ENCODE assay signal across 22 cellular contexts in genomic region chr18:8788503-8789429, GRCh38.
DNase-seq lines count a peak whose midpoint lies in the region; ATAC-seq and TF ChIP-seq lines count a peak whose summit lies in the region.
"Had no signal": no experiment of that assay in that cellular context is flagged by ENCODE, and none has a peak within 500 bp of the region (broad histone marks: within the 10 kb centered on the region; RNA-seq: fewer than 3 reads in every experiment).

No MANE protein-coding gene starts in this region.

- H3K79me2 ChIP-seq in fibroblast of lung (ENCODE audit: control insufficient read depth, insufficient read depth, low read length): no peaks in the 10 kb centered on the region
- no peaks in the 10 kb centered on the region for H3K79me2 ChIP-seq in osteoblast (ENCODE audit: insufficient read depth, low read length)
- H3K79me2 ChIP-seq: parathyroid adenoma had no signal

- TF ChIP-seq CTCF in fibroblast of lung (conservative IDR thresholded peaks at IDR 0.05 in 1 of 2, IDR thresholded peaks at IDR 0.05 in 1 of 2; ENCODE audit: low read depth in 1 of 2, low read length in 2 of 2): no peak
- TF ChIP-seq CTCF in osteoblast (IDR thresholded peaks at IDR 0.05; ENCODE audit: extremely low read depth, low read depth, low read length): no peak

- H3K9me3 Mint-ChIP-seq in CD8-positive, alpha-beta memory T cell: no peaks in the 10 kb centered on the region
- H3K9me3 Mint-ChIP-seq: activated naive CD4-positive, alpha-beta T cell treated with anti-CD3 and anti-CD28 coated beads, Interleukin-2, amount 50 U/mL, for 24 hours; activated T-helper 1 cell treated with anti-CD3 and anti-CD28 coated beads, Interleukin-12 subunit alpha, Interleukin-12 subunit beta, Interleukin-2, Interleukin-4 antibody, amounts not matched to agents 30 ng/mL and 10 ng/mL and 1 ng/mL, durations not matched to agents 14 hours and 24 hours and 36 hours; dendritic cell treated with granulocyte-macrophage colony-stimulating factor and Interleukin-4, amounts not matched to agents 40 ng/mL and 50 ng/mL, for 4 days; naive B cell; stimulated activated naive B cell treated with anti-CD40 and anti-IgM and Interleukin-4, amounts not matched to agents 10 μg/mL and 1 μg/mL and 100 μg/mL, for 72 hours had no signal

- H3K4me3 ChIP-seq in fibroblast of lung (replicated peaks in 1 of 4; ENCODE audit: control extremely low read depth in 1 of 4, insufficient read depth in 1 of 4, low read depth in 3 of 4, low read length in 4 of 4) (no peak overlapping the region), osteoblast (ENCODE audit: insufficient read depth, low read length) (no peak overlapping the region)
- no peak overlapping the region for H3K4me3 ChIP-seq in CD8-positive, alpha-beta memory T cell (ENCODE audit: low read length)
- H3K4me3 ChIP-seq: tibial nerve had no signal

- no peak overlapping the region for H3K27ac ChIP-seq in fibroblast of lung (ENCODE audit: insufficient read depth, low read length)
- H3K27ac ChIP-seq in osteoblast (ENCODE audit: low read depth, low read length): no peak overlapping the region
- H3K27ac ChIP-seq in CD8-positive, alpha-beta memory T cell (ENCODE audit: low read depth, low read length): no peak overlapping the region
- H3K27ac ChIP-seq: 22Rv1, HL-60, parathyroid adenoma, tibial nerve had no signal

- CTCF ChIA-PET in CD8-positive, alpha-beta memory T cell (lab: Charles Lee): no interaction called here

- POLR2A ChIA-PET in CD8-positive, alpha-beta memory T cell (lab: Charles Lee): no interaction called here

- H3K9ac ChIP-seq in fibroblast of lung (ENCODE audit: insufficient read depth, low read length): no peak overlapping the region
- H3K9ac ChIP-seq: parathyroid adenoma had no signal

- peaks cover under 1% of the 10 kb centered on the region for H3K4me1 ChIP-seq in fibroblast of lung (ENCODE audit: control insufficient read depth, extremely low read depth, insufficient read depth, low read length)
- H3K4me1 ChIP-seq in osteoblast (ENCODE audit: insufficient read depth, low read length): peaks cover 3% of the 10 kb centered on the region
- H3K4me1 ChIP-seq in CD8-positive, alpha-beta memory T cell (ENCODE audit: insufficient read depth, low read length): no peaks in the 10 kb centered on the region
- H3K4me1 ChIP-seq: parathyroid adenoma had no signal

- H4K20me1 ChIP-seq in fibroblast of lung (ENCODE audit: control insufficient read depth, extremely low read depth, insufficient read depth, low read length): no peaks in the 10 kb centered on the region
- no peaks in the 10 kb centered on the region for H4K20me1 ChIP-seq in osteoblast (ENCODE audit: insufficient read depth, low read length)

- H3K27me3 ChIP-seq in fibroblast of lung (ENCODE audit: control insufficient read depth, insufficient read depth, low read length) (no peaks in the 10 kb centered on the region), osteoblast (ENCODE audit: insufficient read depth, low read length) (no peaks in the 10 kb centered on the region)
- H3K27me3 ChIP-seq in CD8-positive, alpha-beta memory T cell (ENCODE audit: insufficient read depth, low read length, poor library complexity, severe bottlenecking): no peaks in the 10 kb centered on the region
- H3K27me3 ChIP-seq: tibial nerve had no signal

- H3K27me3 Mint-ChIP-seq in CD8-positive, alpha-beta memory T cell: peaks cover 10 to 18% of the 10 kb centered on the region in 2 donors
- H3K27me3 Mint-ChIP-seq: B cell; stimulated activated naive B cell treated with anti-CD40 and anti-IgM and Interleukin-4, amounts not matched to agents 10 μg/mL and 1 μg/mL and 100 μg/mL, for 72 hours had no signal

- H3K4me2 ChIP-seq in fibroblast of lung (ENCODE audit: extremely low read depth, insufficient read depth, low read length) (no peak overlapping the region), osteoblast (ENCODE audit: insufficient read depth, low read length) (no peak overlapping the region)

- H3K36me3 Mint-ChIP-seq in CD8-positive, alpha-beta memory T cell: no peaks in the 10 kb centered on the region
- H3K36me3 Mint-ChIP-seq: activated naive CD4-positive, alpha-beta T cell treated with anti-CD3 and anti-CD28 coated beads, Interleukin-2, amount 50 U/mL, for 24 hours had no signal

- H3K36me3 ChIP-seq in fibroblast of lung (ENCODE audit: control insufficient read depth, insufficient read depth, low read length) (peaks cover 23% of the 10 kb centered on the region), osteoblast (ENCODE audit: insufficient read depth, low read length) (peaks cover 61% of the 10 kb centered on the region)
- H3K36me3 ChIP-seq in CD8-positive, alpha-beta memory T cell (ENCODE audit: insufficient read depth, low read length): no peaks in the 10 kb centered on the region

- H3K4me3 Mint-ChIP-seq in CD8-positive, alpha-beta memory T cell: no peak overlapping the region
- H3K4me3 Mint-ChIP-seq: activated naive CD4-positive, alpha-beta T cell treated with anti-CD3 and anti-CD28 coated beads, Interleukin-2, amount 50 U/mL, for 24 hours; activated T-helper 1 cell treated with anti-CD3 and anti-CD28 coated beads, Interleukin-12 subunit alpha, Interleukin-12 subunit beta, Interleukin-2, Interleukin-4 antibody, amounts not matched to agents 30 ng/mL and 10 ng/mL and 1 ng/mL, durations not matched to agents 14 hours and 24 hours and 36 hours; B cell; dendritic cell treated with granulocyte-macrophage colony-stimulating factor and Interleukin-4, amounts not matched to agents 40 ng/mL and 50 ng/mL, for 4 days; stimulated activated naive B cell treated with anti-CD40 and anti-IgM and Interleukin-4, amounts not matched to agents 10 μg/mL and 1 μg/mL and 100 μg/mL, for 72 hours had no signal

- H3K27ac Mint-ChIP-seq in CD8-positive, alpha-beta memory T cell: no peak overlapping the region
- H3K27ac Mint-ChIP-seq: activated naive CD4-positive, alpha-beta T cell treated with anti-CD3 and anti-CD28 coated beads, Interleukin-2, amount 50 U/mL, for 24 hours; activated T-helper 1 cell treated with anti-CD3 and anti-CD28 coated beads, Interleukin-12 subunit alpha, Interleukin-12 subunit beta, Interleukin-2, Interleukin-4 antibody, amounts not matched to agents 30 ng/mL and 10 ng/mL and 1 ng/mL, durations not matched to agents 14 hours and 24 hours and 36 hours; B cell; dendritic cell treated with granulocyte-macrophage colony-stimulating factor and Interleukin-4, amounts not matched to agents 40 ng/mL and 50 ng/mL, for 4 days; stimulated activated naive B cell treated with anti-CD40 and anti-IgM and Interleukin-4, amounts not matched to agents 10 μg/mL and 1 μg/mL and 100 μg/mL, for 72 hours had no signal

- H2AFZ ChIP-seq in fibroblast of lung (ENCODE audit: low read length) (no peak overlapping the region), osteoblast (ENCODE audit: low read length) (no peak overlapping the region)
- H2AFZ ChIP-seq: parathyroid adenoma had no signal

- H3K9me3 ChIP-seq in fibroblast of lung (ENCODE audit: control insufficient read depth, insufficient read depth, low read depth, low read length) (no peaks in the 10 kb centered on the region), osteoblast (ENCODE audit: low read depth, low read length) (no peaks in the 10 kb centered on the region)
- no peaks in the 10 kb centered on the region for H3K9me3 ChIP-seq in CD8-positive, alpha-beta memory T cell (ENCODE audit: low read length)
- H3K9me3 ChIP-seq: tibial nerve had no signal

- DNase-seq in DMS79 treated with DMSO at 0.1 percent for 48 hours (lab: John Stamatoyannopoulos, UW): peak; percentile 19
- DNase-seq in DMS79 (lab: John Stamatoyannopoulos, UW): no peak
- peak; percentile 12 to 52 for DNase-seq in fibroblast of lung (ENCODE audit: low read depth in 2 of 2)
- peak; percentile 71 for DNase-seq in osteoblast (ENCODE audit: insufficient read length, low spot score, missing footprints)
- DNase-seq in NCI-H1105 (lab: John Stamatoyannopoulos, UW): no peak
- DNase-seq in CD8-positive, alpha-beta memory T cell: no peak
- no peak for DNase-seq in NCI-H187 treated with DMSO at 0.1 percent for 48 hours (lab: John Stamatoyannopoulos, UW)
- DNase-seq: naive B cell; NCI-H1417 treated with DMSO at 0.1 percent for 48 hours; NCI-H526 treated with DMSO at 0.1 percent for 48 hours; stimulated activated CD4-positive, alpha-beta T cell treated with anti-CD3 and anti-CD28 coated beads, Interleukin-1b, Interleukin-23, amount 100 ng/mL, for 48 hours; stimulated activated naive B cell treated with anti-CD40 and anti-IgM and Interleukin-4, amounts not matched to agents 10 μg/mL and 1 μg/mL and 100 μg/mL, for 72 hours; T1000 had no signal

- H3K4me1 Mint-ChIP-seq in CD8-positive, alpha-beta memory T cell: peaks cover 0 to 4% (median 3%) of the 10 kb centered on the region in 3 donors

- no peak for ATAC-seq in GM19455 (IDR thresholded peaks at IDR 0.05; ENCODE audit: unreplicated experiment)
- ATAC-seq: stimulated activated naive B cell treated with anti-CD40 and anti-IgM and Interleukin-4, amounts not matched to agents 10 μg/mL and 1 μg/mL and 100 μg/mL, for 72 hours had no signal

Comparison
In these comparisons a context has a peak if more than half of its experiments do, and no peak if none do; other contexts are left out.
1. DNase-seq: peak in DMS79 treated with DMSO at 0.1 percent for 48 hours (single experiment), fibroblast of lung (2 of 2) and osteoblast (single experiment); none in DMS79 (single experiment), NCI-H1105 (single experiment), CD8-positive, alpha-beta memory T cell (0 of 5) and NCI-H187 treated with DMSO at 0.1 percent for 48 hours (single experiment).